In the genomic region with DNA sequence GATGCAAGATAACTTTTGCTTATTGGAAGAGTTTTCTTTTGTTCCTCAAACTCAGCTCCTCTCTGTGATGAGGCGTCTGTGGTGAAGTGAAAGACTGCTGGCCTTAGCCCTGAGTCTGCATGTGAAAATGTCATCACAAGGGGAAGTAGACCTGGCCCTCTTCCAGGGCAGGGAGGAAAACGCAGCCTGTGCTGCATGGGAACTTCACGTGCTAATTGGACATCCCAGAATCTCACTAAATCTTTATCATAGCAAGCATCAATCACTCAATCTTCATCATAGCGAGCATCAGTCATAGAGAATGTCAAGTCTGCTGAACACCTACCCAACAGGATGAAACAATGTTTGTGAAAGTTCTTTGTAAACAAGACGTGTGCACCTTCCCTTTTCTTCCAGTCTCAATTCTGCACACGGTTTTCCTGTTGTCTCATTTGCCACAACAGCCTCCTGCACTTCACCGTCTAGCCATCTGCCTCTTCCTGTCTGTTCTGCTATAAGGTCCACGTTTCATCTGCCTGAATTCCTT, we compare ENCODE assay signal across 11 cellular contexts.
A peak's percentile ranks its signal among the peaks of the same experiment; 100 is the strongest.
DNase-seq lines count a peak whose midpoint lies in the region; ATAC-seq, FAIRE-seq and TF ChIP-seq lines count a peak whose summit lies in the region.
"Had no signal": no experiment of that assay in that cellular context is flagged by ENCODE, and none has a peak within 500 bp of the region (broad histone marks: within the 10 kb centered on the region; RNA-seq: fewer than 3 reads in every experiment).

No MANE protein-coding gene starts in this region.

- no peak for TF ChIP-seq CTCF in neural crest cell (conservative IDR thresholded peaks at IDR 0.05)

- H3K9me3 Mint-ChIP-seq in neural crest cell: peaks cover 10% of the 10 kb centered on the region
- H3K9me3 Mint-ChIP-seq: HFFc6 had no signal

- no peak for TF ChIP-seq POLR2A in H54 (IDR thresholded peaks at IDR 0.05; ENCODE audit: low read depth, low read length)

- peak overlapping the region; percentile 39 for H3K27ac Mint-ChIP-seq in neural crest cell (ENCODE audit: unreplicated experiment)
- H3K27ac Mint-ChIP-seq: activated T-helper 2 cell treated with anti-CD3 and anti-CD28 coated beads, Interferon-gamma antibody, Interleukin-2, Interleukin-4, amounts not matched to agents 10 μg/mL and 5 μg/mL and 100 μg/mL, durations not matched to agents 14 hours and 24 hours and 36 hours; HFFc6 had no signal

- DNase-seq in ELR (ENCODE audit: low read depth): peak; percentile 34
- DNase-seq in foreskin melanocyte: peak; percentile 56
- DNase-seq in neural crest cell (ENCODE audit: low read depth, low spot score): no peak
- DNase-seq in H54 (ENCODE audit: insufficient read length, low spot score): no peak
- no peak for DNase-seq in OCI-M2 (lab: John Stamatoyannopoulos, UW; ENCODE audit: unreplicated experiment)
- DNase-seq: HFFc6, T1000 had no signal

- FAIRE-seq in H54 (lab: Jason Lieb, UNC): no peak

- H3K36me3 Mint-ChIP-seq in neural crest cell (ENCODE audit: low read depth): peaks cover 16% of the 10 kb centered on the region

- ATAC-seq in GM21786 (IDR thresholded peaks at IDR 0.05; ENCODE audit: unreplicated experiment) (no peak), HG03571 (IDR thresholded peaks at IDR 0.05; ENCODE audit: unreplicated experiment) (no peak)

- no peak overlapping the region for H3K4me3 Mint-ChIP-seq in neural crest cell
- H3K4me3 Mint-ChIP-seq: HFFc6 had no signal

- H3K27me3 Mint-ChIP-seq in neural crest cell (ENCODE audit: low read depth): no peaks in the 10 kb centered on the region

- H3K4me1 Mint-ChIP-seq in neural crest cell: peaks cover 69% of the 10 kb centered on the region

TF ChIP-seq in PFSK-1, 5 proteins besides CTCF, POLR2A, EP300 and RAD21:
- TF ChIP-seq, protein P1, sequence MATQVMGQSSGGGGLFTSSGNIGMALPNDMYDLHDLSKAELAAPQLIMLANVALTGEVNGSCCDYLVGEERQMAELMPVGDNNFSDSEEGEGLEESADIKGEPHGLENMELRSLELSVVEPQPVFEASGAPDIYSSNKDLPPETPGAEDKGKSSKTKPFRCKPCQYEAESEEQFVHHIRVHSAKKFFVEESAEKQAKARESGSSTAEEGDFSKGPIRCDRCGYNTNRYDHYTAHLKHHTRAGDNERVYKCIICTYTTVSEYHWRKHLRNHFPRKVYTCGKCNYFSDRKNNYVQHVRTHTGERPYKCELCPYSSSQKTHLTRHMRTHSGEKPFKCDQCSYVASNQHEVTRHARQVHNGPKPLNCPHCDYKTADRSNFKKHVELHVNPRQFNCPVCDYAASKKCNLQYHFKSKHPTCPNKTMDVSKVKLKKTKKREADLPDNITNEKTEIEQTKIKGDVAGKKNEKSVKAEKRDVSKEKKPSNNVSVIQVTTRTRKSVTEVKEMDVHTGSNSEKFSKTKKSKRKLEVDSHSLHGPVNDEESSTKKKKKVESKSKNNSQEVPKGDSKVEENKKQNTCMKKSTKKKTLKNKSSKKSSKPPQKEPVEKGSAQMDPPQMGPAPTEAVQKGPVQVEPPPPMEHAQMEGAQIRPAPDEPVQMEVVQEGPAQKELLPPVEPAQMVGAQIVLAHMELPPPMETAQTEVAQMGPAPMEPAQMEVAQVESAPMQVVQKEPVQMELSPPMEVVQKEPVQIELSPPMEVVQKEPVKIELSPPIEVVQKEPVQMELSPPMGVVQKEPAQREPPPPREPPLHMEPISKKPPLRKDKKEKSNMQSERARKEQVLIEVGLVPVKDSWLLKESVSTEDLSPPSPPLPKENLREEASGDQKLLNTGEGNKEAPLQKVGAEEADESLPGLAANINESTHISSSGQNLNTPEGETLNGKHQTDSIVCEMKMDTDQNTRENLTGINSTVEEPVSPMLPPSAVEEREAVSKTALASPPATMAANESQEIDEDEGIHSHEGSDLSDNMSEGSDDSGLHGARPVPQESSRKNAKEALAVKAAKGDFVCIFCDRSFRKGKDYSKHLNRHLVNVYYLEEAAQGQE (IDR thresholded peaks at IDR 0.05; ENCODE audit: insufficient read depth in 1 of 2, low read depth in 2 of 2, low read length in 2 of 2): 0 out of 4 replicates have a peak, but pooled peaks of 1 of the 2 experiments have one; percentile 8
- TF ChIP-seq FOXP2 (optimal IDR thresholded peaks at IDR 0.05; ENCODE audit: borderline replicate concordance, extremely low read depth, extremely low read length, insufficient read depth) (peak; percentile 16), TAF1 (IDR thresholded peaks at IDR 0.05; ENCODE audit: borderline replicate concordance, insufficient read depth, low read length) (no peak), POLR2AphosphoS5 (IDR thresholded peaks at IDR 0.05; ENCODE audit: low read depth, low read length) (no peak), SIN3A (IDR thresholded peaks at IDR 0.05; ENCODE audit: borderline replicate concordance, insufficient read depth, low read length) (0 out of 2 replicates have a peak, but pooled peaks have one; percentile 26)

Comparison
In these comparisons a context has a peak if more than half of its experiments do, and no peak if none do; other contexts are left out.
1. DNase-seq: peak in ELR (single experiment) and foreskin melanocyte (single experiment); none in neural crest cell (single experiment), H54 (single experiment) and OCI-M2 (single experiment).